In the genomic region with DNA sequence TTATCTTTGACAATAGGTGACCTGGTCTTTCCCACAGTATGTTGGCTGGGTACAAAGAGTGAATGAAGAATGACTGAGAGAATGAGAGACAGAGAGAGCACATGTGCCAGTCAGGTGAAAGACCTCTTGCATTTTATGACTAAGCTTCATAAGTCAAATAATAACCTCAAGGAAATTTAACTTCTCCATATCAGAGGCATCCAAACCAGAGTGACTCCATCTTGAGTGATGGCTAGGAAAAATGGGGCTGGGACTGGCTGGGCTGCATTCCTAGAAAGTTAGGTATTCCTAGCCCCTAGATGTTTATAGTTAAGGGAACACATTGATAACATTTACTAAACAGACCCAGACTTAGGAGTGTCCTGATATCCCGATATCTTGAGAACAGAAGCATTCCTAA, we compare ENCODE assay signal across 1 cellular context.
TF ChIP-seq lines count a peak whose summit lies in the region.

No MANE protein-coding gene starts in this region.

TF ChIP-seq in K562, 482 proteins besides CTCF, POLR2A, EP300 and RAD21 (continued from another document):
- TF ChIP-seq, protein P1, sequence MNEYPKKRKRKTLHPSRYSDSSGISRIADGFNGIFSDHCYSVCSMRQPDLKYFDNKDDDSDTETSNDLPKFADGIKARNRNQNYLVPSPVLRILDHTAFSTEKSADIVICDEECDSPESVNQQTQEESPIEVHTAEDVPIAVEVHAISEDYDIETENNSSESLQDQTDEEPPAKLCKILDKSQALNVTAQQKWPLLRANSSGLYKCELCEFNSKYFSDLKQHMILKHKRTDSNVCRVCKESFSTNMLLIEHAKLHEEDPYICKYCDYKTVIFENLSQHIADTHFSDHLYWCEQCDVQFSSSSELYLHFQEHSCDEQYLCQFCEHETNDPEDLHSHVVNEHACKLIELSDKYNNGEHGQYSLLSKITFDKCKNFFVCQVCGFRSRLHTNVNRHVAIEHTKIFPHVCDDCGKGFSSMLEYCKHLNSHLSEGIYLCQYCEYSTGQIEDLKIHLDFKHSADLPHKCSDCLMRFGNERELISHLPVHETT (CRISPR knock-in tag; conservative IDR thresholded peaks at IDR 0.05 in 1 of 2, IDR thresholded peaks at IDR 0.05 in 1 of 2): 0 out of 4 replicates have a peak, but pooled peaks of 1 of the 2 experiments have one; percentile 35
- TF ChIP-seq, protein P2, sequence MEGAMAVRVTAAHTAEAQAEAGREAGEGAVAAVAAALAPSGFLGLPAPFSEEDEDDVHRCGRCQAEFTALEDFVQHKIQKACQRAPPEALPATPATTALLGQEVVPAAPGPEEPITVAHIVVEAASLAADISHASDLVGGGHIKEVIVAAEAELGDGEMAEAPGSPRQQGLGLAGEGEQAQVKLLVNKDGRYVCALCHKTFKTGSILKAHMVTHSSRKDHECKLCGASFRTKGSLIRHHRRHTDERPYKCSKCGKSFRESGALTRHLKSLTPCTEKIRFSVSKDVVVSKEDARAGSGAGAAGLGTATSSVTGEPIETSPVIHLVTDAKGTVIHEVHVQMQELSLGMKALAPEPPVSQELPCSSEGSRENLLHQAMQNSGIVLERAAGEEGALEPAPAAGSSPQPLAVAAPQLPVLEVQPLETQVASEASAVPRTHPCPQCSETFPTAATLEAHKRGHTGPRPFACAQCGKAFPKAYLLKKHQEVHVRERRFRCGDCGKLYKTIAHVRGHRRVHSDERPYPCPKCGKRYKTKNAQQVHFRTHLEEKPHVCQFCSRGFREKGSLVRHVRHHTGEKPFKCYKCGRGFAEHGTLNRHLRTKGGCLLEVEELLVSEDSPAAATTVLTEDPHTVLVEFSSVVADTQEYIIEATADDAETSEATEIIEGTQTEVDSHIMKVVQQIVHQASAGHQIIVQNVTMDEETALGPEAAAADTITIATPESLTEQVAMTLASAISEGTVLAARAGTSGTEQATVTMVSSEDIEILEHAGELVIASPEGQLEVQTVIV (CRISPR knock-in tag; IDR thresholded peaks at IDR 0.05; ENCODE audit: borderline replicate concordance): peak; percentile 18; the same call in 1 of the 2 replicates
- TF ChIP-seq, protein P3, sequence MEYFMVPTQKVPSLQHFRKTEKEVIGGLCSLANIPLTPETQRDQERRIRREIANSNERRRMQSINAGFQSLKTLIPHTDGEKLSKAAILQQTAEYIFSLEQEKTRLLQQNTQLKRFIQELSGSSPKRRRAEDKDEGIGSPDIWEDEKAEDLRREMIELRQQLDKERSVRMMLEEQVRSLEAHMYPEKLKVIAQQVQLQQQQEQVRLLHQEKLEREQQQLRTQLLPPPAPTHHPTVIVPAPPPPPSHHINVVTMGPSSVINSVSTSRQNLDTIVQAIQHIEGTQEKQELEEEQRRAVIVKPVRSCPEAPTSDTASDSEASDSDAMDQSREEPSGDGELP (CRISPR knock-in tag; IDR thresholded peaks at IDR 0.05; ENCODE audit: borderline replicate concordance): no peak
- TF ChIP-seq TCFL5 (CRISPR knock-in tag; conservative IDR thresholded peaks at IDR 0.05) (0 out of 2 replicates have a peak, but pooled peaks have one; percentile 15), TEAD1 (CRISPR knock-in tag; IDR thresholded peaks at IDR 0.05) (peak in 1 of 2 experiments; percentile 70; a peak in 1 of 4 replicates), ZNF324 (CRISPR knock-in tag; IDR thresholded peaks at IDR 0.05) (no peak), KLF6 (CRISPR knock-in tag; IDR thresholded peaks at IDR 0.05; ENCODE audit: borderline replicate concordance) (peak; percentile 87), ZNF184 (CRISPR knock-in tag; IDR thresholded peaks at IDR 0.05) (no peak), NR2C1 (IDR thresholded peaks at IDR 0.05) (no peak), NR2C1 (tag; IDR thresholded peaks at IDR 0.05) (peak; percentile 51; the same call in 1 of the 2 replicates), ZNF766 (CRISPR knock-in tag; conservative IDR thresholded peaks at IDR 0.05) (peak; percentile 77), ZNF584 (CRISPR knock-in tag; IDR thresholded peaks at IDR 0.05; ENCODE audit: low read depth) (0 out of 2 replicates have a peak, but pooled peaks have one; percentile 50), PTTG1 (tag; IDR thresholded peaks at IDR 0.05; ENCODE audit: low read depth) (peak; percentile 88), MEF2D (tag; conservative IDR thresholded peaks at IDR 0.05; ENCODE audit: low read depth) (peak; percentile 68), GTF2A2 (tag; IDR thresholded peaks at IDR 0.05) (peak; percentile 69; the same call in 1 of the 2 replicates), SMAD4 (CRISPR knock-in tag; conservative IDR thresholded peaks at IDR 0.05) (peak; percentile 53; the same call in 1 of the 2 replicates), ZSCAN29 (IDR thresholded peaks at IDR 0.05) (no peak), ZNF175 (CRISPR knock-in tag; IDR thresholded peaks at IDR 0.05; ENCODE audit: low read depth) (0 out of 2 replicates have a peak, but pooled peaks have one; percentile 31), PTRF (tag; IDR thresholded peaks at IDR 0.05) (peak; percentile 78), PYGO2 (tag; IDR thresholded peaks at IDR 0.05) (0 out of 2 replicates have a peak, but pooled peaks have one; percentile 46), MAZ (CRISPR knock-in tag; conservative IDR thresholded peaks at IDR 0.05 in 1 of 2, IDR thresholded peaks at IDR 0.05 in 1 of 2) (no peak), HDAC8 (tag; IDR thresholded peaks at IDR 0.05) (peak; percentile 86), ZNF41 (CRISPR knock-in tag; conservative IDR thresholded peaks at IDR 0.05) (peak; percentile 76; the same call in 1 of the 2 replicates), ZNF197 (CRISPR knock-in tag; IDR thresholded peaks at IDR 0.05; ENCODE audit: low read depth) (peak; percentile 71; the same call in 1 of the 2 replicates), RNF2 (IDR thresholded peaks at IDR 0.05) (no peak), MECOM (CRISPR knock-in tag; IDR thresholded peaks at IDR 0.05) (peak; percentile 12; the same call in 1 of the 2 replicates), ZNF239 (CRISPR knock-in tag; IDR thresholded peaks at IDR 0.05) (peak; percentile 75), ZNF589 (CRISPR knock-in tag; IDR thresholded peaks at IDR 0.05; ENCODE audit: low read depth) (peak; percentile 79), ZNF79 (CRISPR knock-in tag; IDR thresholded peaks at IDR 0.05; ENCODE audit: low read depth) (peak; percentile 69; the same call in 1 of the 2 replicates), ZNF644 (tag; IDR thresholded peaks at IDR 0.05; ENCODE audit: low read depth) (0 out of 2 replicates have a peak, but pooled peaks have one; percentile 38), COPS2 (conservative IDR thresholded peaks at IDR 0.05) (no peak), FOS (IDR thresholded peaks at IDR 0.05; ENCODE audit: extremely low read depth, insufficient read length) (no peak), DDX20 (tag; IDR thresholded peaks at IDR 0.05; ENCODE audit: low read depth) (peak; percentile 84), ILK (tag; IDR thresholded peaks at IDR 0.05; ENCODE audit: borderline replicate concordance, low read depth) (peak; percentile 23; the same call in 1 of the 2 replicates), SMARCA4 (IDR thresholded peaks at IDR 0.05) (no peak)
- TF ChIP-seq, protein P4, sequence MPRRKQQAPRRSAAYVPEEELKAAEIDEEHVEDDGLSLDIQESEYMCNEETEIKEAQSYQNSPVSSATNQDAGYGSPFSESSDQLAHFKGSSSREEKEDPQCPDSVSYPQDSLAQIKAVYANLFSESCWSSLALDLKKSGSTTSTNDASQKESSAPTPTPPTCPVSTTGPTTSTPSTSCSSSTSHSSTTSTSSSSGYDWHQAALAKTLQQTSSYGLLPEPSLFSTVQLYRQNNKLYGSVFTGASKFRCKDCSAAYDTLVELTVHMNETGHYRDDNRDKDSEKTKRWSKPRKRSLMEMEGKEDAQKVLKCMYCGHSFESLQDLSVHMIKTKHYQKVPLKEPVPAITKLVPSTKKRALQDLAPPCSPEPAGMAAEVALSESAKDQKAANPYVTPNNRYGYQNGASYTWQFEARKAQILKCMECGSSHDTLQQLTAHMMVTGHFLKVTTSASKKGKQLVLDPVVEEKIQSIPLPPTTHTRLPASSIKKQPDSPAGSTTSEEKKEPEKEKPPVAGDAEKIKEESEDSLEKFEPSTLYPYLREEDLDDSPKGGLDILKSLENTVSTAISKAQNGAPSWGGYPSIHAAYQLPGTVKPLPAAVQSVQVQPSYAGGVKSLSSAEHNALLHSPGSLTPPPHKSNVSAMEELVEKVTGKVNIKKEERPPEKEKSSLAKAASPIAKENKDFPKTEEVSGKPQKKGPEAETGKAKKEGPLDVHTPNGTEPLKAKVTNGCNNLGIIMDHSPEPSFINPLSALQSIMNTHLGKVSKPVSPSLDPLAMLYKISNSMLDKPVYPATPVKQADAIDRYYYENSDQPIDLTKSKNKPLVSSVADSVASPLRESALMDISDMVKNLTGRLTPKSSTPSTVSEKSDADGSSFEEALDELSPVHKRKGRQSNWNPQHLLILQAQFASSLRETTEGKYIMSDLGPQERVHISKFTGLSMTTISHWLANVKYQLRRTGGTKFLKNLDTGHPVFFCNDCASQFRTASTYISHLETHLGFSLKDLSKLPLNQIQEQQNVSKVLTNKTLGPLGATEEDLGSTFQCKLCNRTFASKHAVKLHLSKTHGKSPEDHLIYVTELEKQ (CRISPR knock-in tag; IDR thresholded peaks at IDR 0.05): peak; percentile 72; the same call in 1 of the 2 replicates
- TF ChIP-seq, protein P5, sequence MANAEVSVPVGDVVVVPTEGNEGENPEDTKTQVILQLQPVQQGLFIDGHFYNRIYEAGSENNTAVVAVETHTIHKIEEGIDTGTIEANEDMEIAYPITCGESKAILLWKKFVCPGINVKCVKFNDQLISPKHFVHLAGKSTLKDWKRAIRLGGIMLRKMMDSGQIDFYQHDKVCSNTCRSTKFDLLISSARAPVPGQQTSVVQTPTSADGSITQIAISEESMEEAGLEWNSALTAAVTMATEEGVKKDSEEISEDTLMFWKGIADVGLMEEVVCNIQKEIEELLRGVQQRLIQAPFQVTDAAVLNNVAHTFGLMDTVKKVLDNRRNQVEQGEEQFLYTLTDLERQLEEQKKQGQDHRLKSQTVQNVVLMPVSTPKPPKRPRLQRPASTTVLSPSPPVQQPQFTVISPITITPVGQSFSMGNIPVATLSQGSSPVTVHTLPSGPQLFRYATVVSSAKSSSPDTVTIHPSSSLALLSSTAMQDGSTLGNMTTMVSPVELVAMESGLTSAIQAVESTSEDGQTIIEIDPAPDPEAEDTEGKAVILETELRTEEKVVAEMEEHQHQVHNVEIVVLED (CRISPR knock-in tag; IDR thresholded peaks at IDR 0.05): peak; percentile 43; the same call in 1 of the 2 replicates
- TF ChIP-seq, protein P6, sequence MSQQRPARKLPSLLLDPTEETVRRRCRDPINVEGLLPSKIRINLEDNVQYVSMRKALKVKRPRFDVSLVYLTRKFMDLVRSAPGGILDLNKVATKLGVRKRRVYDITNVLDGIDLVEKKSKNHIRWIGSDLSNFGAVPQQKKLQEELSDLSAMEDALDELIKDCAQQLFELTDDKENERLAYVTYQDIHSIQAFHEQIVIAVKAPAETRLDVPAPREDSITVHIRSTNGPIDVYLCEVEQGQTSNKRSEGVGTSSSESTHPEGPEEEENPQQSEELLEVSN (IDR thresholded peaks at IDR 0.05; ENCODE audit: borderline replicate concordance in 1 of 2, extremely low read depth in 1 of 2, insufficient read depth in 1 of 2, insufficient read length in 1 of 2, low read depth in 1 of 2, low read length in 1 of 2, poor library complexity in 1 of 2, severe bottlenecking in 1 of 2): no peak
- TF ChIP-seq, protein P7, sequence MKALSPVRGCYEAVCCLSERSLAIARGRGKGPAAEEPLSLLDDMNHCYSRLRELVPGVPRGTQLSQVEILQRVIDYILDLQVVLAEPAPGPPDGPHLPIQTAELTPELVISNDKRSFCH (CRISPR knock-in tag; IDR thresholded peaks at IDR 0.05): no peak
- TF ChIP-seq, protein P7 (tag; IDR thresholded peaks at IDR 0.05): 0 out of 2 replicates have a peak, but pooled peaks have one; percentile 23
- TF ChIP-seq, protein P8, sequence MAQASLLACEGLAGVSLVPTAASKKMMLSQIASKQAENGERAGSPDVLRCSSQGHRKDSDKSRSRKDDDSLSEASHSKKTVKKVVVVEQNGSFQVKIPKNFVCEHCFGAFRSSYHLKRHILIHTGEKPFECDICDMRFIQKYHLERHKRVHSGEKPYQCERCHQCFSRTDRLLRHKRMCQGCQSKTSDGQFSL (CRISPR knock-in tag; IDR thresholded peaks at IDR 0.05): no peak
- TF ChIP-seq, protein P8 (tag; IDR thresholded peaks at IDR 0.05): peak in 1 of 2 experiments; percentile 59; a peak in 1 of 4 replicates
- TF ChIP-seq, protein P9, sequence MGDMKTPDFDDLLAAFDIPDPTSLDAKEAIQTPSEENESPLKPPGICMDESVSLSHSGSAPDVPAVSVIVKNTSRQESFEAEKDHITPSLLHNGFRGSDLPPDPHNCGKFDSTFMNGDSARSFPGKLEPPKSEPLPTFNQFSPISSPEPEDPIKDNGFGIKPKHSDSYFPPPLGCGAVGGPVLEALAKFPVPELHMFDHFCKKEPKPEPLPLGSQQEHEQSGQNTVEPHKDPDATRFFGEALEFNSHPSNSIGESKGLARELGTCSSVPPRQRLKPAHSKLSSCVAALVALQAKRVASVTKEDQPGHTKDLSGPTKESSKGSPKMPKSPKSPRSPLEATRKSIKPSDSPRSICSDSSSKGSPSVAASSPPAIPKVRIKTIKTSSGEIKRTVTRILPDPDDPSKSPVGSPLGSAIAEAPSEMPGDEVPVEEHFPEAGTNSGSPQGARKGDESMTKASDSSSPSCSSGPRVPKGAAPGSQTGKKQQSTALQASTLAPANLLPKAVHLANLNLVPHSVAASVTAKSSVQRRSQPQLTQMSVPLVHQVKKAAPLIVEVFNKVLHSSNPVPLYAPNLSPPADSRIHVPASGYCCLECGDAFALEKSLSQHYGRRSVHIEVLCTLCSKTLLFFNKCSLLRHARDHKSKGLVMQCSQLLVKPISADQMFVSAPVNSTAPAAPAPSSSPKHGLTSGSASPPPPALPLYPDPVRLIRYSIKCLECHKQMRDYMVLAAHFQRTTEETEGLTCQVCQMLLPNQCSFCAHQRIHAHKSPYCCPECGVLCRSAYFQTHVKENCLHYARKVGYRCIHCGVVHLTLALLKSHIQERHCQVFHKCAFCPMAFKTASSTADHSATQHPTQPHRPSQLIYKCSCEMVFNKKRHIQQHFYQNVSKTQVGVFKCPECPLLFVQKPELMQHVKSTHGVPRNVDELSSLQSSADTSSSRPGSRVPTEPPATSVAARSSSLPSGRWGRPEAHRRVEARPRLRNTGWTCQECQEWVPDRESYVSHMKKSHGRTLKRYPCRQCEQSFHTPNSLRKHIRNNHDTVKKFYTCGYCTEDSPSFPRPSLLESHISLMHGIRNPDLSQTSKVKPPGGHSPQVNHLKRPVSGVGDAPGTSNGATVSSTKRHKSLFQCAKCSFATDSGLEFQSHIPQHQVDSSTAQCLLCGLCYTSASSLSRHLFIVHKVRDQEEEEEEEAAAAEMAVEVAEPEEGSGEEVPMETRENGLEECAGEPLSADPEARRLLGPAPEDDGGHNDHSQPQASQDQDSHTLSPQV (IDR thresholded peaks at IDR 0.05): peak; percentile 36; the same call in 1 of the 2 replicates
